In genomic region chr4:169116270-169116901, GRCh38 we compare ENCODE assay signal across 11 cellular contexts.
DNase-seq lines count a peak whose midpoint lies in the region; ATAC-seq, FAIRE-seq and TF ChIP-seq lines count a peak whose summit lies in the region.
"Had no signal": no experiment of that assay in that cellular context is flagged by ENCODE, and none has a peak within 500 bp of the region (broad histone marks: within the 10 kb centered on the region; RNA-seq: fewer than 3 reads in every experiment).

No MANE protein-coding gene starts in this region.

- peaks cover 6% of the 10 kb centered on the region for H3K4me1 ChIP-seq in mucosa of descending colon (ENCODE audit: low read depth)
- H3K4me1 ChIP-seq: sigmoid colon had no signal

- peak; percentile 9 for FAIRE-seq in urothelium cell line (lab: Jason Lieb, UNC)
- FAIRE-seq: A204.1, frontal cortex had no signal

- H3K27ac ChIP-seq in dorsolateral prefrontal cortex = peak overlapping the region in 58 of 59 donors; percentile 3 to 94 (median 80)
- H3K27ac ChIP-seq: sigmoid colon had no signal

- H3K27me3 ChIP-seq in dorsolateral prefrontal cortex = no peaks in the 10 kb centered on the region
- H3K27me3 ChIP-seq: sigmoid colon had no signal

- no peaks in the 10 kb centered on the region for H3K9me3 ChIP-seq in mucosa of descending colon
- H3K9me3 ChIP-seq: sigmoid colon had no signal

- intact Hi-C loops in dorsolateral prefrontal cortex (cut with DNase I) (loop anchor here in 1 of 2 donors (10.0 kb wide), 1 partner anchor 158 kb away; the partner anchor contains the start of gene SH3RF1), mucosa of descending colon (cut with DNase I, micrococcal nuclease) (no loop called here)

- DNase-seq in DMS53 (lab: John Stamatoyannopoulos, UW) = peak; percentile 53
- DNase-seq in DMS53 treated with DMSO at 0.1 percent for 48 hours (lab: John Stamatoyannopoulos, UW; ENCODE audit: unreplicated experiment) = no peak
- DNase-seq in dorsolateral prefrontal cortex = peak in 7 of 10 donors; percentile 14 to 60 (median 47)
- no peak for DNase-seq in mucosa of descending colon
- DNase-seq in urothelium cell line (ENCODE audit: low spot score) = peak; percentile 11
- no peak for DNase-seq in glomerular visceral epithelial cell (ENCODE audit: extremely low spot score)
- no peak for DNase-seq in NCI-H187 treated with DMSO at 0.1 percent for 48 hours (lab: John Stamatoyannopoulos, UW)
- no peak for DNase-seq in T-helper 2 cell
- DNase-seq: sigmoid colon had no signal

- H3K4me3 ChIP-seq in dorsolateral prefrontal cortex = peak overlapping the region in 18 of 59 donors; percentile 1 to 53 (median 18)
- no peak overlapping the region for H3K4me3 ChIP-seq in mucosa of descending colon
- H3K4me3 ChIP-seq: sigmoid colon had no signal

- ATAC-seq in mucosa of descending colon = peak; percentile 4

- TF ChIP-seq CTCF in dorsolateral prefrontal cortex (IDR thresholded peaks at IDR 0.05 in 54 of 56, conservative IDR thresholded peaks at IDR 0.05 in 2 of 56; ENCODE audit: low read depth in 1 of 56, partially characterized antibody in 56 of 56) = peak in 3 of 56 donors; percentile 4 to 14 (median 10)
- TF ChIP-seq CTCF in mucosa of descending colon (IDR thresholded peaks at IDR 0.05) = no peak

- H3K36me3 ChIP-seq in mucosa of descending colon (ENCODE audit: low read depth) = no peaks in the 10 kb centered on the region

Comparison
In these comparisons a context has a peak if more than half of its experiments do, and no peak if none do; other contexts are left out.
1. DNase-seq: peak in DMS53 (single experiment), dorsolateral prefrontal cortex (7 of 10) and urothelium cell line (single experiment); none in DMS53 treated with DMSO at 0.1 percent for 48 hours (single experiment), mucosa of descending colon (0 of 3), glomerular visceral epithelial cell (single experiment), NCI-H187 treated with DMSO at 0.1 percent for 48 hours (single experiment) and T-helper 2 cell (0 of 5).